Comparison of ENCODE assay signal across 32 cellular contexts in the genomic region with DNA sequence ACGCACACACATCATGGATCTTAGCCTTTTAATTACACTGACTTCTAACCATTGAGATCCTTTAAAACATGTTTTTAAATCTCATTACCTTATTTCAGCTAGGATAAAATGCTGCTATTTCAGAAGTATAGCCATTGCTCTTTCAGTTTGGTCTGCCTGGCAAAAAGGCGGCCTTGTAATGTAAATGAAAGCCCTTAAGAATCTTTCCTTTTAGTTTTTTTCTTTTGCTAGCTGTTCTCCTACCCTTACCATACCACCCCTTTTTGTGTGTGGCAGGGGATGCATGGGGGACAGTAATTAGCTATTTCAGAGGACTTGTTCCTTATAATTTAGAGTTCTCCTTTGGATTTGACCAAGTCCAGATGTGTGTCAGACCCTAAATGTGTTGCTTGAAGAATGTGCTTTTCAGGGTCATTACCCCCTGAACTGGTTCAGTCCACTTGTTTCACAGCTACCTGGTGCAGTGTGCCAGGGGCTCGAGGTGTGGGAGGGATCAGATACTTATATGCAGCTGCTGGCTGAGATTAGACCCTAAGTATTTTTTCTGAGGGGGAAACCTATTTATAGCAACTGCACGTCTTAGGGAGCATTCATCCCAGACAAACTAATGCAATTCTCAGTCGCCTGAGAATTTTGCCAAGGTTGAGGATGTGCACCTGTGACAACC.
"Had no signal": no experiment of that assay in that cellular context is flagged by ENCODE, and none has a peak within 500 bp of the region (broad histone marks: within the 10 kb centered on the region; RNA-seq: fewer than 3 reads in every experiment).

No MANE protein-coding gene starts in this region.

- H3K27ac Mint-ChIP-seq: activated CD4-positive, alpha-beta memory T cell treated with anti-CD3 and anti-CD28 coated beads for 36 hours; activated CD4-positive, alpha-beta T cell treated with anti-CD3 and anti-CD28 coated beads for 36 hours; activated CD4-positive, alpha-beta T cell treated with anti-CD3 and anti-CD28 coated beads, Interleukin-2, amount 10 ng/mL, durations not matched to agents 24 days and 14 days; activated naive CD4-positive, alpha-beta T cell treated with anti-CD3 and anti-CD28 coated beads for 36 hours; activated naive CD4-positive, alpha-beta T cell treated with anti-CD3 and anti-CD28 coated beads, Interleukin-2, amount 50 U/mL, for 24 hours; activated naive CD8-positive, alpha-beta T cell treated with anti-CD3 and anti-CD28 coated beads for 36 hours; activated naive CD8-positive, alpha-beta T cell treated with anti-CD3 and anti-CD28 coated beads, Interleukin-2, amount 50 U/mL, for 24 hours; activated T-helper 17 cell treated with anti-CD3 and anti-CD28 coated beads, Interleukin-2, amount 50 U/mL, for 72 hours; effector memory CD8-positive, alpha-beta T cell; T-helper 17 cell; T-helper 2 cell treated with Interferon-gamma antibody and Interleukin-4, amounts not matched to agents 5 μg/mL and 100 μg/mL, for 36 hours had no signal

- H3K36me3 Mint-ChIP-seq: activated CD4-positive, alpha-beta memory T cell treated with anti-CD3 and anti-CD28 coated beads for 36 hours; activated naive CD4-positive, alpha-beta T cell treated with anti-CD3 and anti-CD28 coated beads, Interleukin-2, amount 50 U/mL, for 24 hours; activated naive CD8-positive, alpha-beta T cell treated with anti-CD3 and anti-CD28 coated beads for 36 hours had no signal

- H3K9me3 ChIP-seq: adrenal gland, body of pancreas, esophagus muscularis mucosa, gastrocnemius medialis, heart left ventricle had no signal

- H3K4me3 ChIP-seq: adrenal gland, body of pancreas, esophagus muscularis mucosa, gastrocnemius medialis, heart left ventricle had no signal

- FAIRE-seq: colon had no signal

- H3K27ac ChIP-seq: adrenal gland, body of pancreas, esophagus muscularis mucosa, foreskin keratinocyte, gastrocnemius medialis, heart left ventricle, WERI-Rb-1 had no signal

- DNase-seq: activated CD4-positive, alpha-beta memory T cell treated with anti-CD3 and anti-CD28 coated beads for 36 hours; activated CD4-positive, alpha-beta T cell treated with anti-CD3 and anti-CD28 coated beads for 36 hours; activated CD4-positive, alpha-beta T cell treated with anti-CD3 and anti-CD28 coated beads, Interleukin-2, amount 10 ng/mL, durations not matched to agents 24 days and 14 days; activated CD4-positive, CD25-positive, alpha-beta regulatory T cell; activated CD4-positive, CD25-positive, alpha-beta regulatory T cell treated with anti-CD3 and anti-CD28 coated beads, Interleukin-2, amount 50 U/mL, for 72 hours; activated effector memory CD4-positive, alpha-beta T cell treated with Interleukin-2 at 50 U/mL for 16 hours; activated naive CD4-positive, alpha-beta T cell treated with anti-CD3 and anti-CD28 coated beads for 36 hours; activated naive CD8-positive, alpha-beta T cell treated with anti-CD3 and anti-CD28 coated beads for 36 hours; activated naive CD8-positive, alpha-beta T cell treated with anti-CD3 and anti-CD28 coated beads, Interleukin-2, amount 50 U/mL, for 24 hours; activated T-cell treated with anti-CD3 and anti-CD28 coated beads, Interleukin-2, amount 50 U/mL, for 4 hours; adrenal gland; amygdala; aorta; body of pancreas; caudate nucleus; cortex of kidney; dermis blood vessel endothelial cell; effector CD4-positive, alpha-beta T cell; effector memory CD8-positive, alpha-beta T cell; erythroblast; foreskin keratinocyte; gastrocnemius medialis; glutamatergic neuron; heart left ventricle; T-helper 17 cell; T1000; WERI-Rb-1 had no signal

- H3K9me3 Mint-ChIP-seq: activated CD4-positive, alpha-beta memory T cell treated with anti-CD3 and anti-CD28 coated beads for 36 hours; activated CD4-positive, alpha-beta T cell treated with anti-CD3 and anti-CD28 coated beads, Interleukin-2, amount 10 ng/mL, durations not matched to agents 24 days and 14 days; activated naive CD4-positive, alpha-beta T cell treated with anti-CD3 and anti-CD28 coated beads for 36 hours; activated naive CD4-positive, alpha-beta T cell treated with anti-CD3 and anti-CD28 coated beads, Interleukin-2, amount 50 U/mL, for 24 hours; activated naive CD8-positive, alpha-beta T cell treated with anti-CD3 and anti-CD28 coated beads for 36 hours; activated naive CD8-positive, alpha-beta T cell treated with anti-CD3 and anti-CD28 coated beads, Interleukin-2, amount 50 U/mL, for 24 hours; activated T-cell treated with anti-CD3 and anti-CD28 coated beads, Interleukin-2, amount 50 U/mL, for 4 hours; activated T-helper 17 cell treated with anti-CD3 and anti-CD28 coated beads, Interleukin-2, amount 50 U/mL, for 72 hours; T-helper 2 cell treated with Interferon-gamma antibody and Interleukin-4, amounts not matched to agents 5 μg/mL and 100 μg/mL, for 36 hours had no signal

- H3K4me1 Mint-ChIP-seq: activated CD4-positive, alpha-beta T cell treated with anti-CD3 and anti-CD28 coated beads for 36 hours; activated CD4-positive, alpha-beta T cell treated with anti-CD3 and anti-CD28 coated beads, Interleukin-2, amount 10 ng/mL, durations not matched to agents 24 days and 14 days; activated naive CD4-positive, alpha-beta T cell treated with anti-CD3 and anti-CD28 coated beads, Interleukin-2, amount 50 U/mL, for 24 hours; activated naive CD8-positive, alpha-beta T cell treated with anti-CD3 and anti-CD28 coated beads for 36 hours; activated naive CD8-positive, alpha-beta T cell treated with anti-CD3 and anti-CD28 coated beads, Interleukin-2, amount 50 U/mL, for 24 hours; activated T-helper 17 cell treated with anti-CD3 and anti-CD28 coated beads, Interleukin-2, amount 50 U/mL, for 72 hours; T-helper 17 cell had no signal

- H3K4me3 Mint-ChIP-seq: activated CD4-positive, alpha-beta memory T cell treated with anti-CD3 and anti-CD28 coated beads for 36 hours; activated CD4-positive, alpha-beta T cell treated with anti-CD3 and anti-CD28 coated beads for 36 hours; activated CD4-positive, alpha-beta T cell treated with anti-CD3 and anti-CD28 coated beads, Interleukin-2, amount 10 ng/mL, durations not matched to agents 24 days and 14 days; activated naive CD4-positive, alpha-beta T cell treated with anti-CD3 and anti-CD28 coated beads for 36 hours; activated naive CD4-positive, alpha-beta T cell treated with anti-CD3 and anti-CD28 coated beads, Interleukin-2, amount 50 U/mL, for 24 hours; activated naive CD8-positive, alpha-beta T cell treated with anti-CD3 and anti-CD28 coated beads for 36 hours; activated naive CD8-positive, alpha-beta T cell treated with anti-CD3 and anti-CD28 coated beads, Interleukin-2, amount 50 U/mL, for 24 hours; activated T-cell treated with anti-CD3 and anti-CD28 coated beads, Interleukin-2, amount 50 U/mL, for 4 hours; activated T-helper 17 cell treated with anti-CD3 and anti-CD28 coated beads, Interleukin-2, amount 50 U/mL, for 72 hours; effector memory CD8-positive, alpha-beta T cell; T-helper 17 cell; T-helper 2 cell treated with Interferon-gamma antibody and Interleukin-4, amounts not matched to agents 5 μg/mL and 100 μg/mL, for 36 hours had no signal

- ATAC-seq: activated CD4-positive, alpha-beta T cell treated with anti-CD3 and anti-CD28 coated beads for 36 hours; activated naive CD8-positive, alpha-beta T cell treated with anti-CD3 and anti-CD28 coated beads, Interleukin-2, amount 50 U/mL, for 24 hours; activated T-cell treated with anti-CD3 and anti-CD28 coated beads, Interleukin-2, amount 50 U/mL, for 4 hours; activated T-helper 17 cell treated with anti-CD3 and anti-CD28 coated beads, Interleukin-2, amount 50 U/mL, for 72 hours; body of pancreas; effector memory CD8-positive, alpha-beta T cell; foreskin keratinocyte; gastrocnemius medialis; heart left ventricle; T-helper 17 cell had no signal

- H3K27me3 ChIP-seq: adrenal gland, body of pancreas, esophagus muscularis mucosa, foreskin keratinocyte, gastrocnemius medialis, heart left ventricle had no signal

- H3K4me1 ChIP-seq: adrenal gland, body of pancreas, esophagus muscularis mucosa, foreskin keratinocyte, gastrocnemius medialis, heart left ventricle had no signal

- H3K27me3 Mint-ChIP-seq: activated CD4-positive, alpha-beta memory T cell treated with anti-CD3 and anti-CD28 coated beads for 36 hours; activated CD4-positive, alpha-beta T cell treated with anti-CD3 and anti-CD28 coated beads for 36 hours; activated CD4-positive, alpha-beta T cell treated with anti-CD3 and anti-CD28 coated beads, Interleukin-2, amount 10 ng/mL, durations not matched to agents 24 days and 14 days; activated naive CD4-positive, alpha-beta T cell treated with anti-CD3 and anti-CD28 coated beads, Interleukin-2, amount 50 U/mL, for 24 hours; activated naive CD8-positive, alpha-beta T cell treated with anti-CD3 and anti-CD28 coated beads for 36 hours; activated naive CD8-positive, alpha-beta T cell treated with anti-CD3 and anti-CD28 coated beads, Interleukin-2, amount 50 U/mL, for 24 hours; activated T-helper 17 cell treated with anti-CD3 and anti-CD28 coated beads, Interleukin-2, amount 50 U/mL, for 72 hours; effector memory CD8-positive, alpha-beta T cell had no signal

- H3K36me3 ChIP-seq: adrenal gland, esophagus muscularis mucosa, gastrocnemius medialis, heart left ventricle, WERI-Rb-1 had no signal
